Comparison of ENCODE assay signal across 8 cellular contexts in genomic region chr4:3291969-3292570, GRCh38. TPM values are rescaled to one million over a fixed set of nuclear protein-coding genes. Genes with fewer than 3 reads are reported as not detected.
DNase-seq lines count a peak whose midpoint lies in the region; ATAC-seq and TF ChIP-seq lines count a peak whose summit lies in the region.

No MANE protein-coding gene starts in this region.

- H3K4me3 ChIP-seq in CD4-positive, CD25-positive, alpha-beta regulatory T cell (ENCODE audit: low read depth, low read length), result peak overlapping the region; percentile 13
- no peak overlapping the region for H3K4me3 ChIP-seq in endocrine pancreas (ENCODE audit: control insufficient read depth, insufficient read depth, low read length)
- peak overlapping the region; percentile 73 to 87 for H3K4me3 ChIP-seq in testis

- peaks cover 15% of the 10 kb centered on the region for H3K27me3 Mint-ChIP-seq in CD4-positive, CD25-positive, alpha-beta regulatory T cell
- H3K27me3 Mint-ChIP-seq in memory B cell, result peaks cover 7% of the 10 kb centered on the region

- TF ChIP-seq CTCF in testis (IDR thresholded peaks at IDR 0.05), result no peak

- ATAC-seq in CD4-positive, CD25-positive, alpha-beta regulatory T cell (ENCODE audit: low read depth in 2 of 2), result no peak
- ATAC-seq in GM19372 (IDR thresholded peaks at IDR 0.05; ENCODE audit: low read depth, unreplicated experiment) (peak; percentile 14), HG03571 (IDR thresholded peaks at IDR 0.05; ENCODE audit: unreplicated experiment) (peak; percentile 18), memory B cell (ENCODE audit: low read depth) (peak; percentile 10), GM21737 (IDR thresholded peaks at IDR 0.05; ENCODE audit: unreplicated experiment) (no peak)

- H3K9me3 Mint-ChIP-seq in CD4-positive, CD25-positive, alpha-beta regulatory T cell, result peaks cover 0 to 1% (median 0%) of the 10 kb centered on the region in 7 donors
- H3K9me3 Mint-ChIP-seq in memory B cell, result no peaks in the 10 kb centered on the region

- peak overlapping the region; percentile 51 for H3K27ac ChIP-seq in CD4-positive, CD25-positive, alpha-beta regulatory T cell (ENCODE audit: insufficient read depth, low read length, poor library complexity, severe bottlenecking)
- H3K27ac ChIP-seq in testis, result peak overlapping the region; percentile 85 to 86

- peak overlapping the region; percentile 82 to 96 (median 91) for H3K4me3 Mint-ChIP-seq in CD4-positive, CD25-positive, alpha-beta regulatory T cell
- peak overlapping the region; percentile 98 for H3K4me3 Mint-ChIP-seq in memory B cell

- intact Hi-C loops in testis (cut with DNase I; ENCODE audit: low total_unique reads), result no loop called here

- no peak for TF ChIP-seq POLR2A in testis (IDR thresholded peaks at IDR 0.05)

- H3K27me3 ChIP-seq in CD4-positive, CD25-positive, alpha-beta regulatory T cell (ENCODE audit: control insufficient read depth, insufficient read depth, low read length), result peaks cover 2% of the 10 kb centered on the region
- H3K27me3 ChIP-seq in endocrine pancreas (ENCODE audit: control insufficient read depth, insufficient read depth, low read length) (no peaks in the 10 kb centered on the region), testis (no peaks in the 10 kb centered on the region)

- H3K9ac ChIP-seq in endocrine pancreas (ENCODE audit: control insufficient read depth, insufficient read depth, low read length), result peak overlapping the region; percentile 27

- H3K27ac Mint-ChIP-seq in CD4-positive, CD25-positive, alpha-beta regulatory T cell, result peak overlapping the region in 2 of 3 donors; percentile 61 to 93
- peak overlapping the region; percentile 90 for H3K27ac Mint-ChIP-seq in memory B cell

- H3K36me3 Mint-ChIP-seq in CD4-positive, CD25-positive, alpha-beta regulatory T cell, result no peaks in the 10 kb centered on the region
- H3K36me3 Mint-ChIP-seq in memory B cell, result peaks cover 2% of the 10 kb centered on the region

- H3K4me1 ChIP-seq in CD4-positive, CD25-positive, alpha-beta regulatory T cell (ENCODE audit: control insufficient read depth, insufficient read depth, low read length, poor library complexity, severe bottlenecking), result peaks cover 27% of the 10 kb centered on the region
- H3K4me1 ChIP-seq in endocrine pancreas (ENCODE audit: control insufficient read depth, insufficient read depth, low read length) (no peaks in the 10 kb centered on the region), testis (peaks cover 15% of the 10 kb centered on the region)

- no peaks in the 10 kb centered on the region for H3K36me3 ChIP-seq in CD4-positive, CD25-positive, alpha-beta regulatory T cell (ENCODE audit: control insufficient read depth, insufficient read depth, low read length)
- H3K36me3 ChIP-seq in endocrine pancreas (ENCODE audit: control insufficient read depth, insufficient read depth, low read length) (no peaks in the 10 kb centered on the region), testis (ENCODE audit: low read depth, missing control alignments) (no peaks in the 10 kb centered on the region)

- peak in 2 of 3 donors; percentile 17 to 26 for DNase-seq in CD4-positive, CD25-positive, alpha-beta regulatory T cell
- DNase-seq in T1000 (lab: John Stamatoyannopoulos, UW) (peak; percentile 69), memory B cell (ENCODE audit: low spot score in 2 of 2) (no peak), testis (peak; percentile 44)

- WGBS in testis, 2 donors, result 0 to 1% methylated on average over 28 to 31 of the region's 60 CpGs

- no peaks in the 10 kb centered on the region for H3K9me3 ChIP-seq in CD4-positive, CD25-positive, alpha-beta regulatory T cell (ENCODE audit: control insufficient read depth in 2 of 2, low read length in 2 of 2)
- no peaks in the 10 kb centered on the region for H3K9me3 ChIP-seq in endocrine pancreas (ENCODE audit: control insufficient read depth, low read length)
- H3K9me3 ChIP-seq in testis, result no peaks in the 10 kb centered on the region

- peaks cover 0 to 39% (median 20%) of the 10 kb centered on the region in 4 donors for H3K4me1 Mint-ChIP-seq in CD4-positive, CD25-positive, alpha-beta regulatory T cell
- peaks cover 15% of the 10 kb centered on the region for H3K4me1 Mint-ChIP-seq in memory B cell

RNA-seq across cellular contexts. Expression of gene RGS12, which starts 0.8 kb away (rescaled TPM):
- total RNA-seq in CD4-positive, CD25-positive, alpha-beta regulatory T cell, result 27.6 TPM
- polyA plus RNA-seq in CD4-positive, CD25-positive, alpha-beta regulatory T cell, result 1 to 10 TPM; 3.7 to 6.7 (median 6.0) TPM
- 10 to 100 TPM; 39.0 to 68.2 TPM for total RNA-seq in testis
- polyA plus RNA-seq in testis (ENCODE audit: insufficient read depth, low read depth, low replicate concordance), result 25.0 TPM

RNA-seq across cellular contexts. Expression of gene MSANTD1, which starts 43.1 kb away (rescaled TPM):
- total RNA-seq in CD4-positive, CD25-positive, alpha-beta regulatory T cell, result 2.0 TPM
- under 1 TPM in 2 of 4 donors, not detected in 2; 0.05 to 0.22 TPM for polyA plus RNA-seq in CD4-positive, CD25-positive, alpha-beta regulatory T cell
- total RNA-seq in testis, result 10 to 100 TPM; 10.1 to 10.3 TPM
- 3.6 TPM for polyA plus RNA-seq in testis (ENCODE audit: insufficient read depth, low read depth, low replicate concordance)

Comparison
In these comparisons a context has a peak if more than half of its experiments do, and no peak if none do; other contexts are left out.
1. ATAC-seq: peak in GM19372 (single experiment), HG03571 (single experiment) and memory B cell (single experiment); none in CD4-positive, CD25-positive, alpha-beta regulatory T cell (0 of 2) and GM21737 (single experiment).
2. DNase-seq: peak in CD4-positive, CD25-positive, alpha-beta regulatory T cell (2 of 3), T1000 (single experiment) and testis (single experiment); none in memory B cell (0 of 2).